In the genomic region with DNA sequence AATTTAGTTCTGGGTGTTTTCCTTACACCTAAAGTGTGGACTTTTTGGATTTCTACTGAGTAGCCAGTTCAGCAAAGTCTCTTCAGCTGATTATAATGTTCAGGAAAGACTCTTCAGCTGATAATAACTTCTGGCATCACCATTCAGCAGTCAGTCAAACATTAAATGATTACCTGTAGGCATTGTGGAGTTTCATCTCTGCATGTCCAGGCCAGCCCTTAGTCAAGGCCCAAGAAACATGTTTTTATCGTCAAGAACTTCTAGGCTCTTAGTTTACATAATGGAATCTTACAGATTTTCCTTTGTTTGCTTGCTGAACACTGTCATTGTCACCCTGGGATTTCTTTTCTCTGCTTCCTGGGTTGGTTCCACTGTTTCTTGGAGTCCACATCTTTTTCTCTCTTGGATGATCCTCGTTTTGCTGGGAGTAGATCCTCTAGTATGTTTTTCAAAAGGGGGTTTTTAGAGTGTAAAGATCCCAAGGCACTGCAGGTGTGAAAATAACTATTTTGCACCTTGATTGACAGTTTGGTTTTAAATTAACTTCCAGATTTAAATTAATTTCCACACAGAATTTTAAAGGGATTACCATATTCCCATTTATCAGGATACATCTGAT, we compare ENCODE assay signal across 33 cellular contexts. TPM values are rescaled to one million over a fixed set of nuclear protein-coding genes. Genes with fewer than 3 reads are reported as not detected.
DNase-seq lines count a peak whose midpoint lies in the region; ATAC-seq, FAIRE-seq and TF ChIP-seq lines count a peak whose summit lies in the region.
"Had no signal": no experiment of that assay in that cellular context is flagged by ENCODE, and none has a peak within 500 bp of the region (broad histone marks: within the 10 kb centered on the region; RNA-seq: fewer than 3 reads in every experiment).

No MANE protein-coding gene starts in this region.

- H3K4me3 ChIP-seq in CD4-positive, alpha-beta memory T cell (ENCODE audit: low read length in 2 of 2), result no peak overlapping the region
- no peak overlapping the region for H3K4me3 ChIP-seq in esophagus squamous epithelium
- H3K4me3 ChIP-seq: BLaER1, gastroesophageal sphincter, left ventricle myocardium inferior, pancreas, upper lobe of left lung had no signal

- H3K27me3 ChIP-seq in CD4-positive, alpha-beta memory T cell (ENCODE audit: insufficient read depth, low read length), result no peaks in the 10 kb centered on the region
- no peaks in the 10 kb centered on the region for H3K27me3 ChIP-seq in esophagus squamous epithelium
- H3K27me3 ChIP-seq: BLaER1, gastroesophageal sphincter, pancreas, upper lobe of left lung had no signal

- CTCF ChIA-PET in activated CD8-positive, alpha-beta memory T cell treated with anti-CD3 and anti-CD28 coated beads, Interleukin-2, amount 10 ng/mL, durations not matched to agents 7 days and 5 days (lab: Charles Lee), result interaction anchor here (1.0 kb wide), 1 partner anchor 51 kb away, joined by 4 read pairs; no protein-coding TSS in a partner anchor
- CTCF ChIA-PET in CD4-positive, alpha-beta memory T cell (lab: Charles Lee; ENCODE audit: partially characterized antibody), result interaction anchor here (1.4 to 3.0 kb wide), 2 partner anchors 22 to 51 kb away, joined by 5 to 13 read pairs; no protein-coding TSS in a partner anchor
- CTCF ChIA-PET in T-cell (lab: Charles Lee), result interaction anchor here (0.6 kb wide), 2 partner anchors 12 to 13 kb away, joined by 3 to 6 read pairs; no protein-coding TSS in a partner anchor

- intact Hi-C loops in CD4-positive, alpha-beta memory T cell (cut with micrococcal nuclease), result no loop called here
- intact Hi-C loops in esophagus squamous epithelium (cut with DNase I), result no loop called here

- H3K9me3 Mint-ChIP-seq in activated CD8-positive, alpha-beta memory T cell treated with anti-CD3 and anti-CD28 coated beads, Interleukin-2, amount 10 ng/mL, durations not matched to agents 7 days and 5 days (ENCODE audit: low read depth), result no peaks in the 10 kb centered on the region
- H3K9me3 Mint-ChIP-seq in CD4-positive, alpha-beta memory T cell, result no peaks in the 10 kb centered on the region
- no peaks in the 10 kb centered on the region for H3K9me3 Mint-ChIP-seq in T-cell

- TF ChIP-seq CTCF in esophagus squamous epithelium (IDR thresholded peaks at IDR 0.05), result no peak

- TF ChIP-seq POLR2A in esophagus squamous epithelium (IDR thresholded peaks at IDR 0.05), result no peak

- FAIRE-seq in RCC 7860 (lab: Jason Lieb, UNC), result no peak
- FAIRE-seq: astrocyte, H54, pancreas had no signal

- H3K27ac ChIP-seq in CD4-positive, alpha-beta memory T cell (ENCODE audit: low read depth, low read length), result no peak overlapping the region
- peak overlapping the region in 3 of 4 donors; percentile 39 to 55 (median 42) for H3K27ac ChIP-seq in esophagus squamous epithelium
- H3K27ac ChIP-seq: BLaER1, gastroesophageal sphincter, left ventricle myocardium inferior, pancreas, upper lobe of left lung had no signal

- H3K27me3 Mint-ChIP-seq in activated CD8-positive, alpha-beta memory T cell treated with anti-CD3 and anti-CD28 coated beads, Interleukin-2, amount 10 ng/mL, durations not matched to agents 7 days and 5 days, result no peaks in the 10 kb centered on the region
- no peaks in the 10 kb centered on the region for H3K27me3 Mint-ChIP-seq in CD4-positive, alpha-beta memory T cell
- H3K27me3 Mint-ChIP-seq in T-cell, result no peaks in the 10 kb centered on the region

- H3K4me1 ChIP-seq in CD4-positive, alpha-beta memory T cell (ENCODE audit: insufficient read depth, low read length), result peaks cover 44% of the 10 kb centered on the region
- H3K4me1 ChIP-seq in esophagus squamous epithelium, result peaks cover 5 to 60% (median 35%) of the 10 kb centered on the region in 3 donors
- H3K4me1 ChIP-seq: Caco-2, gastroesophageal sphincter, left ventricle myocardium inferior, pancreas had no signal

- peaks cover 46% of the 10 kb centered on the region for H3K36me3 Mint-ChIP-seq in activated CD8-positive, alpha-beta memory T cell treated with anti-CD3 and anti-CD28 coated beads, Interleukin-2, amount 10 ng/mL, durations not matched to agents 7 days and 5 days
- H3K36me3 Mint-ChIP-seq in CD4-positive, alpha-beta memory T cell, result peaks cover 21 to 32% of the 10 kb centered on the region in 2 donors
- H3K36me3 Mint-ChIP-seq in T-cell, result peaks cover 30% of the 10 kb centered on the region

- H3K4me1 Mint-ChIP-seq in activated CD8-positive, alpha-beta memory T cell treated with anti-CD3 and anti-CD28 coated beads, Interleukin-2, amount 10 ng/mL, durations not matched to agents 7 days and 5 days, result peaks cover 66% of the 10 kb centered on the region
- peaks cover 32 to 78% (median 52%) of the 10 kb centered on the region in 4 donors for H3K4me1 Mint-ChIP-seq in CD4-positive, alpha-beta memory T cell
- H3K4me1 Mint-ChIP-seq in T-cell, result peaks cover 57 to 79% (median 66%) of the 10 kb centered on the region in 3 donors
- H3K4me1 Mint-ChIP-seq: mesothelial cell of epicardium had no signal

- POLR2A ChIA-PET in CD4-positive, alpha-beta memory T cell (lab: Charles Lee; ENCODE audit: partially characterized antibody), result interaction anchor here (16.4 to 19.7 kb wide), 2 partner anchors 24 to 45 kb away, joined by 379 to 551 read pairs; a partner anchor contains a TSS
- POLR2A ChIA-PET in T-cell (lab: Charles Lee), result interaction anchor here (0.6 kb wide), 3 partner anchors 23 to 197 kb away, joined by 4 to 8 read pairs (median 6); no protein-coding TSS in a partner anchor

- no peak for ATAC-seq in activated CD8-positive, alpha-beta memory T cell treated with anti-CD3 and anti-CD28 coated beads, Interleukin-2, amount 10 ng/mL, durations not matched to agents 7 days and 5 days
- no peak for ATAC-seq in T-cell (replicated peaks in 1 of 4)
- ATAC-seq: gastroesophageal sphincter, pancreas had no signal

- H3K9me3 ChIP-seq in CD4-positive, alpha-beta memory T cell (ENCODE audit: control insufficient read depth in 1 of 2, low read length in 2 of 2), result no peaks in the 10 kb centered on the region
- no peaks in the 10 kb centered on the region for H3K9me3 ChIP-seq in esophagus squamous epithelium
- H3K9me3 ChIP-seq: Caco-2, gastroesophageal sphincter, pancreas, upper lobe of left lung had no signal

- peaks cover 3% of the 10 kb centered on the region for H3K36me3 ChIP-seq in CD4-positive, alpha-beta memory T cell (ENCODE audit: insufficient read depth, low read length)
- peaks cover 0 to 30% (median 0%) of the 10 kb centered on the region in 3 donors for H3K36me3 ChIP-seq in esophagus squamous epithelium
- H3K36me3 ChIP-seq: pancreas had no signal

- H3K4me3 Mint-ChIP-seq in activated CD8-positive, alpha-beta memory T cell treated with anti-CD3 and anti-CD28 coated beads, Interleukin-2, amount 10 ng/mL, durations not matched to agents 7 days and 5 days, result no peak overlapping the region
- peak overlapping the region in 1 of 8 donors; percentile 11 for H3K4me3 Mint-ChIP-seq in CD4-positive, alpha-beta memory T cell
- no peak overlapping the region for H3K4me3 Mint-ChIP-seq in T-cell
- H3K4me3 Mint-ChIP-seq: mesothelial cell of epicardium, nephron had no signal

- peak overlapping the region; percentile 21 for H3K27ac Mint-ChIP-seq in activated CD8-positive, alpha-beta memory T cell treated with anti-CD3 and anti-CD28 coated beads, Interleukin-2, amount 10 ng/mL, durations not matched to agents 7 days and 5 days
- peak overlapping the region; percentile 19 to 88 (median 74) for H3K27ac Mint-ChIP-seq in CD4-positive, alpha-beta memory T cell
- peak overlapping the region; percentile 23 to 92 for H3K27ac Mint-ChIP-seq in T-cell
- H3K27ac Mint-ChIP-seq: mesothelial cell of epicardium, nephron had no signal

- peak; percentile 1 for DNase-seq in activated CD8-positive, alpha-beta memory T cell treated with anti-CD3 and anti-CD28 coated beads, Interleukin-2, amount 10 ng/mL, durations not matched to agents 7 days and 5 days
- no peak for DNase-seq in activated CD8-positive, alpha-beta memory T cell treated with anti-CD3 and anti-CD28 coated beads, Interleukin-2, amount 50 U/mL, for 48 hours
- no peak for DNase-seq in CD4-positive, alpha-beta memory T cell
- DNase-seq in T-cell, result no peak
- DNase-seq in esophagus squamous epithelium (lab: John Stamatoyannopoulos, UW), result no peak
- DNase-seq in stimulated activated CD4-positive, alpha-beta T cell treated with anti-CD3 and anti-CD28 coated beads, Interleukin-4, amount 100 ng/mL, for 24 hours, result no peak
- DNase-seq in RCC 7860 (ENCODE audit: low spot score), result no peak
- no peak for DNase-seq in activated effector memory CD4-positive, alpha-beta T cell treated with anti-CD3 and anti-CD28 coated beads, Interleukin-2, amount 50 U/mL, for 16 hours
- DNase-seq: activated CD4-positive, CD25-positive, alpha-beta regulatory T cell; activated CD8-positive, alpha-beta memory T cell treated with anti-CD3 and anti-CD28 coated beads for 24 hours; Caco-2; central memory CD4-positive, alpha-beta T cell; dermis blood vessel endothelial cell; DMS79; IMR-90; left ventricle myocardium inferior; NCI-H1092 treated with DMSO at 0.1 percent for 48 hours; NCI-H187 treated with DMSO at 0.1 percent for 48 hours; NCI-H2171 treated with DMSO at 0.1 percent for 48 hours; NCI-H524; NK-92 treated with Interleukin-12 subunit alpha and Interleukin-12 subunit beta, amount 100 ng/mL, for 24 hours; pancreas; SHP77 treated with DMSO at 0.1 percent for 48 hours; stimulated activated CD4-positive, alpha-beta T cell treated with anti-CD3 and anti-CD28 coated beads, Interleukin-2, amount 100 ng/mL, for 24 hours; substantia nigra; SW 1271; upper lobe of left lung had no signal

- WGBS in esophagus squamous epithelium, 2 donors, result 40 to 61% methylated on average over 2 of the region's 2 CpGs

RNA-seq across cellular contexts. Expression of a gene that starts 24.2 kb away (rescaled TPM):
- total RNA-seq in activated CD8-positive, alpha-beta memory T cell treated with anti-CD3 and anti-CD28 coated beads, Interleukin-2, amount 10 ng/mL, durations not matched to agents 7 days and 5 days, result 100 to 1,000 TPM in 1 of 2 experiments, 10 to 100 TPM in 1; 87.5 to 113 TPM
- total RNA-seq in CD4-positive, alpha-beta memory T cell, result 100 to 1,000 TPM; 192 to 200 TPM
- 10 to 100 TPM; 82.1 to 91.9 TPM for polyA plus RNA-seq in CD4-positive, alpha-beta memory T cell
- total RNA-seq in T-cell (100 to 1,000 TPM in 4 of 5 donors, 10 to 100 TPM in 1; 88.6 to 190 (median 167) TPM), esophagus squamous epithelium (10 to 100 TPM; 20.0 to 36.3 (median 24.9) TPM)

RNA-seq across cellular contexts. Expression of a gene that starts 45.4 kb away (rescaled TPM):
- total RNA-seq in activated CD8-positive, alpha-beta memory T cell treated with anti-CD3 and anti-CD28 coated beads, Interleukin-2, amount 10 ng/mL, durations not matched to agents 7 days and 5 days, result 100 to 1,000 TPM; 502 to 567 TPM
- 10 to 100 TPM; 92.9 to 94.2 TPM for total RNA-seq in CD4-positive, alpha-beta memory T cell
- polyA plus RNA-seq in CD4-positive, alpha-beta memory T cell, result 100 to 1,000 TPM; 143 to 168 TPM
- total RNA-seq in T-cell (100 to 1,000 TPM; 183 to 272 (median 192) TPM), esophagus squamous epithelium (1 to 10 TPM; 1.3 to 5.0 (median 2.6) TPM)

Comparison
In these comparisons a context has a peak if more than half of its experiments do, and no peak if none do; other contexts are left out.
1. H3K27ac Mint-ChIP-seq: peak in every context shown above with its lines; median percentile 74 in CD4-positive, alpha-beta memory T cell; 58 in T-cell; 21 in activated CD8-positive, alpha-beta memory T cell treated with anti-CD3 and anti-CD28 coated beads, Interleukin-2, amount 10 ng/mL, durations not matched to agents 7 days and 5 days.
2. RNA of a gene that starts 45.4 kb away (total RNA-seq): 502 to 567 TPM in activated CD8-positive, alpha-beta memory T cell treated with anti-CD3 and anti-CD28 coated beads, Interleukin-2, amount 10 ng/mL, durations not matched to agents 7 days and 5 days, 183 to 272 TPM in T-cell and 92.9 to 94.2 TPM in CD4-positive, alpha-beta memory T cell; 1.3 to 5.0 TPM in esophagus squamous epithelium; every median in the first group is over 10 times any median in the second.